ENCODE assay signal across 26 cellular contexts in the genomic region with DNA sequence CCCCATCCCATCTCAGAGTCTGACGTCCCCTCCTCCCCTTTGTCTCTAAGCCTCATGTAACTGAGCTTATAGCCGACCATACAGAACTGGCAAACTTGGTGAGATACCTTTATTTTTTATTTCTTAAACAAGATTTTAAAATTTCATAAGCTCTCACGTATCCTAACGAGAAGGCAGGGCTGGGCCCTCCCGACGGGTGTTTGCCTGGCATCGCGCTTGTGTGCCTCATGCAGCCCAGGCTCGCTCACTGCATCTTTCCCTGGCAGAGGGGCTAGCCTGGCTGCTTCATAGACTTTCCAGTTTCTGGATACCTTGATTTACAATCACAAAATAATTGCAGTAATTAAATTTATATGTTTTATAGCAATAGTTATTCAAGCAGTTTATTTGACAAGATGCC.
"Had no signal": no experiment of that assay in that cellular context is flagged by ENCODE, and none has a peak within 500 bp of the region (broad histone marks: within the 10 kb centered on the region; RNA-seq: fewer than 3 reads in every experiment).

No MANE protein-coding gene starts in this region.

- H3K9me3 ChIP-seq: heart left ventricle, left lung, lower lobe of right lung, pancreas, psoas muscle, right lobe of liver, tibial nerve, vagina had no signal

- H3K4me3 ChIP-seq: heart left ventricle, left lung, lower lobe of right lung, neural progenitor cell, pancreas, psoas muscle, right lobe of liver, smooth muscle cell, tibial nerve, vagina had no signal

- FAIRE-seq: keratinocyte, pancreas had no signal

- H3K4me1 ChIP-seq: psoas muscle had no signal

- H3K9ac ChIP-seq: neural progenitor cell had no signal

- H3K27me3 ChIP-seq: heart left ventricle, left lung, neural progenitor cell, pancreas, right lobe of liver, tibial nerve, vagina had no signal

- H3K27ac ChIP-seq: heart left ventricle, left lung, lower lobe of right lung, neural progenitor cell, pancreas, psoas muscle, tibial nerve, vagina had no signal

- DNase-seq: heart left ventricle; hypothalamus; kidney glomerular epithelial cell; left colon; left lung; lower lobe of right lung; mammary epithelial cell; mesenchymal stem cell; natural killer cell; nephron progenitor cell; pancreas; posterior cingulate gyrus; psoas muscle; right lobe of liver; stimulated activated CD4-positive, alpha-beta T cell treated with anti-CD3 and anti-CD28 coated beads, Interleukin-1b, Interleukin-23, amount 100 ng/mL, for 48 hours; stimulated activated CD4-positive, alpha-beta T cell treated with anti-CD3 and anti-CD28 coated beads, Interleukin-2, amount 100 ng/mL, for 48 hours; stimulated activated CD4-positive, alpha-beta T cell treated with anti-CD3 and anti-CD28 coated beads, Interleukin-4, amount 100 ng/mL, for 4 hours; stimulated activated CD8-positive, alpha-beta memory T cell treated with anti-CD3 and anti-CD28 coated beads, Interleukin-4, amount 100 ng/mL, for 48 hours; stimulated activated naive CD4-positive, alpha-beta T cell treated with Interleukin-2 at 50 U/mL for 16 hours; stimulated activated naive CD8-positive, alpha-beta T cell treated with anti-CD3 and anti-CD28 coated beads, Interleukin-15, amount 100 ng/mL, for 72 hours; substantia nigra had no signal

- H3K4me2 ChIP-seq: neural progenitor cell, smooth muscle cell had no signal

- H2AFZ ChIP-seq: neural progenitor cell had no signal

- H3K36me3 ChIP-seq: left lung, neural progenitor cell, pancreas, right lobe of liver had no signal
